1 cellular context compared by ENCODE assay signal in genomic region chr11:62771144-62772021, GRCh38.
TF ChIP-seq lines count a peak whose summit lies in the region.

TSS of gene TAF6L (plus strand) at chr11:62771396. CDS start at chr11:62775784, 4,388 bp downstream.

TF ChIP-seq in K562, 482 proteins besides CTCF, POLR2A, EP300 and RAD21 (continued from another document):
- TF ChIP-seq RREB1 (CRISPR knock-in tag; IDR thresholded peaks at IDR 0.05) (0 out of 2 replicates have a peak, but pooled peaks have one; percentile 68), ZNF75A (CRISPR knock-in tag; IDR thresholded peaks at IDR 0.05) (no peak), PURB (CRISPR knock-in tag; IDR thresholded peaks at IDR 0.05; ENCODE audit: low read depth) (no peak), PTTG1 (tag; IDR thresholded peaks at IDR 0.05; ENCODE audit: low read depth) (no peak), PHF21A (IDR thresholded peaks at IDR 0.05; ENCODE audit: borderline replicate concordance, low read depth) (peak; percentile 82; the same call in 1 of the 2 replicates), ZNF133 (CRISPR knock-in tag; IDR thresholded peaks at IDR 0.05) (no peak), ZNF175 (CRISPR knock-in tag; IDR thresholded peaks at IDR 0.05; ENCODE audit: low read depth) (no peak), ZNF253 (CRISPR knock-in tag; conservative IDR thresholded peaks at IDR 0.05) (no peak), KLF13 (tag; IDR thresholded peaks at IDR 0.05; ENCODE audit: borderline replicate concordance, low read depth) (peak; percentile 76; the same call in 1 of the 2 replicates), POLR2H (tag; IDR thresholded peaks at IDR 0.05; ENCODE audit: low read depth) (peak; percentile 71), POLR2AphosphoS2 (IDR thresholded peaks at IDR 0.05; ENCODE audit: low read length) (peak; percentile 63; the same call in 1 of the 2 replicates), HSF4 (CRISPR knock-in tag; IDR thresholded peaks at IDR 0.05; ENCODE audit: borderline replicate concordance) (no peak), ZBTB49 (CRISPR knock-in tag; IDR thresholded peaks at IDR 0.05; ENCODE audit: borderline replicate concordance) (no peak), MXI1 (IDR thresholded peaks at IDR 0.05; ENCODE audit: low read depth, low read length) (no peak), ZNF717 (CRISPR knock-in tag; IDR thresholded peaks at IDR 0.05) (no peak), TFAM (CRISPR knock-in tag; conservative IDR thresholded peaks at IDR 0.05) (no peak), POLR2B (IDR thresholded peaks at IDR 0.05; ENCODE audit: low read depth, partially characterized antibody) (peak; percentile 72), ZFPM2 (CRISPR knock-in tag; IDR thresholded peaks at IDR 0.05) (no peak)
